ENCODE assay signal across 1 cellular context in genomic region chr3:50604628-50605588, GRCh38.
TF ChIP-seq lines count a peak whose summit lies in the region.

No MANE protein-coding gene starts in this region.

TF ChIP-seq in K562, 482 proteins besides CTCF, POLR2A, EP300 and RAD21 (continued from another document):
- TF ChIP-seq PCBP2 (IDR thresholded peaks at IDR 0.05; ENCODE audit: low read depth, low read length, poor library complexity, severe bottlenecking) (no peak), HMGN3 (IDR thresholded peaks at IDR 0.05; ENCODE audit: borderline replicate concordance, extremely low read depth, insufficient read length, low read depth, low read length) (peak; percentile 74), GATAD2A (IDR thresholded peaks at IDR 0.05) (no peak), POLR2AphosphoS2 (IDR thresholded peaks at IDR 0.05; ENCODE audit: low read length) (peak; percentile 96), CBX3 (IDR thresholded peaks at IDR 0.05; ENCODE audit: borderline replicate concordance in 1 of 2, low read length in 2 of 2) (no peak), ZNF277 (CRISPR knock-in tag; IDR thresholded peaks at IDR 0.05; ENCODE audit: borderline replicate concordance) (no peak), POLR2AphosphoS5 (IDR thresholded peaks at IDR 0.05; ENCODE audit: control insufficient read depth, insufficient read depth, low read depth, low read length) (no peak; the same call in 1 of the 2 replicates), RHOXF2B (CRISPR knock-in tag; conservative IDR thresholded peaks at IDR 0.05) (no peak)
